In the genomic region with DNA sequence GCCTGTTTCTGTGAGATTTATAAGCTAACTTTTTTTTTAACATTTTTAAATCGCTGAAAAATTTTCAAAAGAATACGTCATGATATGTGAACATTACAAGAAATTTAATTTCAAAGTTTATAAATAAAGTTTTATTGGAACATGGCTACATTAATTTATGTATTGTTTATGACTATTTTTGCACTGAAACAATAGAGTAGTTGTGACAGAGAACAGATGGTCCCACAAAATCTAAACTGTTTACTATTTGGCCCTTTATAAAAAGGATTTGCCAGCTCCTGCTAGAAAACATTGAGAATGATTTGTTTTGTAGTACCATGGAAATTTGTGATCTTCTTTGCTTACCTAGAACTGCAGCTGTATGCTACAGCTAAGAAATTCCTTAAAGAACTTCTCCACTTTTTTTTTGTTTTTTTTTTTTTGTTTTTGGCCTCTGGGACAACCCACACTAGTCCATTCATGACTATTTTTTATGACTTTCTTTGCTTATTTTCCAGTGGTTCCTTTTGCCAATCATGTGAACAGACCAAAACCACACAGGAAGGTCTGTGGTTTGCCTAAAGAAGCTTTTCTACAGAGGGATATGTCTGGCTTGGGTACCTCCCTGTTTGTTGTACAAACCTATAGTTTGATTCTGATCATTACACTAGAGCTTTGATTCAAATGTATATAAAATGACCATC, we compare ENCODE assay signal across 10 cellular contexts. TPM values are rescaled to one million over a fixed set of nuclear protein-coding genes. Genes with fewer than 3 reads are reported as not detected.
DNase-seq lines count a peak whose midpoint lies in the region; TF ChIP-seq lines count a peak whose summit lies in the region.
"Had no signal": no experiment of that assay in that cellular context is flagged by ENCODE, and none has a peak within 500 bp of the region (broad histone marks: within the 10 kb centered on the region; RNA-seq: fewer than 3 reads in every experiment).

No MANE protein-coding gene starts in this region.

- peaks cover 61% of the 10 kb centered on the region for H3K4me1 Mint-ChIP-seq in activated naive CD4-positive, alpha-beta T cell treated with anti-CD3 and anti-CD28 coated beads for 36 hours (ENCODE audit: low read depth)
- H3K4me1 Mint-ChIP-seq in CD14-positive monocyte = peaks cover 53% of the 10 kb centered on the region

- no peaks in the 10 kb centered on the region for H3K9me3 Mint-ChIP-seq in activated naive CD4-positive, alpha-beta T cell treated with anti-CD3 and anti-CD28 coated beads for 36 hours
- H3K9me3 Mint-ChIP-seq in CD14-positive monocyte = no peaks in the 10 kb centered on the region

- H3K36me3 Mint-ChIP-seq in activated naive CD4-positive, alpha-beta T cell treated with anti-CD3 and anti-CD28 coated beads for 36 hours (ENCODE audit: low read depth) = no peaks in the 10 kb centered on the region
- H3K36me3 Mint-ChIP-seq in CD14-positive monocyte = peaks cover 0 to 6% of the 10 kb centered on the region in 2 donors
- H3K36me3 Mint-ChIP-seq: IgD-negative memory B cell had no signal

- peak; percentile 49 for DNase-seq in activated naive CD4-positive, alpha-beta T cell treated with anti-CD3 and anti-CD28 coated beads for 36 hours
- no peak for DNase-seq in activated naive CD4-positive, alpha-beta T cell treated with Interleukin-2 at 50 U/mL for 16 hours
- DNase-seq in NOMO-1 (lab: John Stamatoyannopoulos, UW; ENCODE audit: unreplicated experiment in 2 of 2) (peak; percentile 14 to 50), brain microvascular endothelial cell (peak; percentile 76), stromal cell of bone marrow (ENCODE audit: low read depth) (peak; percentile 48), GM13976 (ENCODE audit: low spot score) (no peak), CD14-positive monocyte (ENCODE audit: low spot score) (no peak), RWPE1 (ENCODE audit: low spot score) (no peak)

- H3K36me3 ChIP-seq in brain microvascular endothelial cell (replicated peaks) = no peaks in the 10 kb centered on the region

- H3K27me3 Mint-ChIP-seq in activated naive CD4-positive, alpha-beta T cell treated with anti-CD3 and anti-CD28 coated beads for 36 hours (ENCODE audit: low read depth) = no peaks in the 10 kb centered on the region
- H3K27me3 Mint-ChIP-seq in CD14-positive monocyte (ENCODE audit: low read depth in 3 of 3) = peaks cover 2 to 9% (median 5%) of the 10 kb centered on the region in 3 donors
- H3K27me3 Mint-ChIP-seq: IgD-negative memory B cell had no signal

- intact Hi-C loops in activated naive CD4-positive, alpha-beta T cell treated with anti-CD3 and anti-CD28 coated beads for 36 hours (cut with micrococcal nuclease) = no loop called here
- intact Hi-C loops in CD14-positive monocyte (cut with micrococcal nuclease) = no loop called here

- TF ChIP-seq CTCF in brain microvascular endothelial cell (IDR thresholded peaks at IDR 0.05; ENCODE audit: low read depth, low read length, missing control alignments) (no peak), GM13976 (IDR thresholded peaks at IDR 0.05; ENCODE audit: borderline replicate concordance, control extremely low read depth, extremely low read depth, insufficient read depth, missing control alignments) (no peak), CD14-positive monocyte (IDR thresholded peaks at IDR 0.05) (no peak), RWPE1 (conservative IDR thresholded peaks at IDR 0.05; ENCODE audit: low read depth) (no peak)

- in situ Hi-C loops in brain microvascular endothelial cell (cut with HindIII; ENCODE audit: low pct_ligation_motif_present, low sequenced_read_pairs) (no loop called here), GM13976 (cut with MboI; ENCODE audit: low sequenced_read_pairs, unreplicated experiment) (no loop called here)

- H3K27ac Mint-ChIP-seq in activated naive CD4-positive, alpha-beta T cell treated with anti-CD3 and anti-CD28 coated beads for 36 hours = no peak overlapping the region
- H3K27ac Mint-ChIP-seq in CD14-positive monocyte = no peak overlapping the region
- H3K27ac Mint-ChIP-seq: IgD-negative memory B cell had no signal

- H3K4me3 Mint-ChIP-seq in activated naive CD4-positive, alpha-beta T cell treated with anti-CD3 and anti-CD28 coated beads for 36 hours = no peak overlapping the region
- H3K4me3 Mint-ChIP-seq in CD14-positive monocyte = peak overlapping the region in 1 of 2 donors; percentile 43

- H3K4me3 ChIP-seq in brain microvascular endothelial cell (ENCODE audit: low read depth, low read length) = no peak overlapping the region
- H3K4me3 ChIP-seq: mucosa of descending colon had no signal

- POLR2A ChIA-PET in RWPE1 (lab: Yijun Ruan, JAX; ENCODE audit: low non-redundant PET) = no interaction called here

- no peaks in the 10 kb centered on the region for H3K27me3 ChIP-seq in brain microvascular endothelial cell (replicated peaks)

- CTCF ChIA-PET in activated naive CD4-positive, alpha-beta T cell treated with anti-CD3 and anti-CD28 coated beads for 36 hours (lab: Charles Lee) = interaction anchor here (0.5 to 9.3 kb wide), 5 partner anchors 13 to 117 kb away, joined by 3 to 123 read pairs (median 5); no protein-coding TSS in a partner anchor
- CTCF ChIA-PET in RWPE1 (lab: Yijun Ruan, JAX) = no interaction called here

- peak overlapping the region; percentile 55 for H3K27ac ChIP-seq in brain microvascular endothelial cell
- no peak overlapping the region for H3K27ac ChIP-seq in RWPE1

RNA-seq across cellular contexts. Expression of a gene that starts 55.7 kb away (rescaled TPM):
- 1 to 10 TPM; 4.1 to 5.2 TPM for total RNA-seq in activated naive CD4-positive, alpha-beta T cell treated with anti-CD3 and anti-CD28 coated beads for 36 hours
- 1 to 10 TPM; 3.6 to 5.5 TPM for polyA plus RNA-seq in CD14-positive monocyte

Comparison
In these comparisons a context has a peak if more than half of its experiments do, and no peak if none do; other contexts are left out.
1. DNase-seq: peak in activated naive CD4-positive, alpha-beta T cell treated with anti-CD3 and anti-CD28 coated beads for 36 hours (single experiment), NOMO-1 (2 of 2), brain microvascular endothelial cell (single experiment) and stromal cell of bone marrow (single experiment); none in activated naive CD4-positive, alpha-beta T cell treated with Interleukin-2 at 50 U/mL for 16 hours (single experiment), GM13976 (single experiment), CD14-positive monocyte (single experiment) and RWPE1 (single experiment).